8 cellular contexts compared by ENCODE assay signal in genomic region chr17:28547623-28548416, GRCh38. TPM values are rescaled to one million over a fixed set of nuclear protein-coding genes. Genes with fewer than 3 reads are reported as not detected.
DNase-seq lines count a peak whose midpoint lies in the region; ATAC-seq and TF ChIP-seq lines count a peak whose summit lies in the region.

No MANE protein-coding gene starts in this region.

- DNase-seq in ACHN (peak; percentile 90), KBM-7 (peak; percentile 81), T-helper 1 cell (peak; percentile 21 to 73 (median 38)), amniotic epithelial cell (ENCODE audit: low read depth) (peak; percentile 52), left ventricle myocardium superior (peak; percentile 84), retinal pigment epithelial cell (ENCODE audit: low read depth) (no peak)

- TF ChIP-seq CTCF in GM12875 (IDR thresholded peaks at IDR 0.05; ENCODE audit: borderline replicate concordance, insufficient read depth, low read depth, low read length): peak; percentile 95
- TF ChIP-seq CTCF in retinal pigment epithelial cell (conservative IDR thresholded peaks at IDR 0.05; ENCODE audit: low read depth, low read length): peak; percentile 92

- peak; percentile 60 for ATAC-seq in left ventricle myocardium superior
- no peak for ATAC-seq in HG03135 (IDR thresholded peaks at IDR 0.05; ENCODE audit: unreplicated experiment)

- peak overlapping the region; percentile 24 for H3K4me3 ChIP-seq in GM12875 (ENCODE audit: low read depth, low read length)
- no peak overlapping the region for H3K4me3 ChIP-seq in retinal pigment epithelial cell (ENCODE audit: low read length)

- in situ Hi-C loops in ACHN (cut with HindIII; ENCODE audit: low pct_ligation_motif_present, low pct_unique_long_range_greater_than_20kb, low sequenced_read_pairs) (no loop called here), KBM-7 (cut with MboI; ENCODE audit: low pct_unique_long_range_greater_than_20kb, low sequenced_read_pairs) (loop anchor here (10.0 kb wide), 1 partner anchor 53 kb away; no protein-coding TSS in a partner anchor)

- intact Hi-C loops in left ventricle myocardium superior (cut with micrococcal nuclease): no loop called here

RNA-seq across cellular contexts. Expression of gene UNC119, which starts 4.6 kb away (rescaled TPM):
- total RNA-seq in left ventricle myocardium superior: 22.2 TPM

RNA-seq across cellular contexts. Expression of gene PIGS, which starts 23.5 kb away (rescaled TPM):
- 45.0 TPM for total RNA-seq in left ventricle myocardium superior

RNA-seq across cellular contexts. Expression of gene ALDOC, which starts 28.9 kb away (rescaled TPM):
- total RNA-seq in left ventricle myocardium superior: 380 TPM

RNA-seq across cellular contexts. Expression of gene FOXN1, which starts 41.7 kb away (rescaled TPM):
- not detected for total RNA-seq in left ventricle myocardium superior

RNA-seq across cellular contexts. Expression of gene SPAG5, which starts 51.0 kb away (rescaled TPM):
- 1.1 TPM for total RNA-seq in left ventricle myocardium superior
